ENCODE assay signal across 15 cellular contexts in genomic region chr10:85791846-85792532, GRCh38.
DNase-seq lines count a peak whose midpoint lies in the region; ATAC-seq, FAIRE-seq and TF ChIP-seq lines count a peak whose summit lies in the region.
"Had no signal": no experiment of that assay in that cellular context is flagged by ENCODE, and none has a peak within 500 bp of the region (broad histone marks: within the 10 kb centered on the region; RNA-seq: fewer than 3 reads in every experiment).

No MANE protein-coding gene starts in this region.

- no peak for ATAC-seq in GM18520 (IDR thresholded peaks at IDR 0.05; ENCODE audit: unreplicated experiment)
- ATAC-seq: CD8-positive, alpha-beta T cell had no signal

- no peak for FAIRE-seq in GM19239 (lab: Jason Lieb, UNC)

- TF ChIP-seq CTCF in GM12873 (IDR thresholded peaks at IDR 0.05; ENCODE audit: insufficient read depth, low read depth, low read length, missing control alignments) (peak; percentile 17), VCaP (conservative IDR thresholded peaks at IDR 0.05) (peak; percentile 70)

- peak; percentile 17 for DNase-seq in A172 (ENCODE audit: low spot score)
- peak; percentile 28 for DNase-seq in kidney glomerular epithelial cell (lab: John Stamatoyannopoulos, UW)
- DNase-seq in activated CD4-positive, alpha-beta T cell treated with anti-CD3 and anti-CD28 coated beads for 1 hour, result no peak
- no peak for DNase-seq in GM19238 (ENCODE audit: insufficient read length, low spot score)
- no peak for DNase-seq in GM19239 (ENCODE audit: insufficient read length, low spot score)
- DNase-seq: activated naive CD8-positive, alpha-beta T cell treated with anti-CD3 and anti-CD28 coated beads, Interleukin-2, amount 50 U/mL, for 24 hours; CD8-positive, alpha-beta T cell; H7; mammary epithelial cell; NCI-H1417; stimulated activated CD8-positive, alpha-beta memory T cell treated with anti-CD3 and anti-CD28 coated beads, Interleukin-4, amount 100 ng/mL, for 48 hours had no signal

- H3K27ac ChIP-seq in VCaP, result no peak overlapping the region
- H3K27ac ChIP-seq: SK-N-MC had no signal

Comparison
In these comparisons a context has a peak if more than half of its experiments do, and no peak if none do; other contexts are left out.
1. DNase-seq: peak in A172 (single experiment) and kidney glomerular epithelial cell (single experiment); none in activated CD4-positive, alpha-beta T cell treated with anti-CD3 and anti-CD28 coated beads for 1 hour (single experiment), GM19238 (single experiment) and GM19239 (single experiment).